ENCODE assay signal across 40 cellular contexts in genomic region chr1:236959112-236959511, GRCh38. TPM values are rescaled to one million over a fixed set of nuclear protein-coding genes. Genes with fewer than 3 reads are reported as not detected.
"Had no signal": no experiment of that assay in that cellular context is flagged by ENCODE, and none has a peak within 500 bp of the region (broad histone marks: within the 10 kb centered on the region; RNA-seq: fewer than 3 reads in every experiment).

No MANE protein-coding gene starts in this region.

- H3K36me3 ChIP-seq: MG63 had no signal

- H3K9me3 ChIP-seq: MG63 had no signal

- DNase-seq: Karpas-422, Kasumi-1, MG63, MM.1S, MV-4-11, NCI-H1048, NCI-H1092, NCI-H1092 treated with DMSO at 0.1 percent for 48 hours, NCI-H1105, NCI-H1105 treated with DMSO at 0.1 percent for 48 hours, NCI-H1417, NCI-H1417 treated with DMSO at 0.1 percent for 48 hours, NCI-H1436, NCI-H1436 treated with DMSO at 0.1 percent for 48 hours, NCI-H146, NCI-H1694, NCI-H1694 treated with DMSO at 0.1 percent for 48 hours, NCI-H187, NCI-H187 treated with DMSO at 0.1 percent for 48 hours, NCI-H1930, NCI-H2029, NCI-H2029 treated with DMSO at 0.1 percent for 48 hours, NCI-H2081, NCI-H2081 treated with DMSO at 0.1 percent for 48 hours, NCI-H2107, NCI-H2171, NCI-H2171 treated with DMSO at 0.1 percent for 48 hours, NCI-H2227 treated with DMSO at 0.1 percent for 48 hours, NCI-H226, NCI-H345, NCI-H446, NCI-H446 treated with DMSO at 0.1 percent for 48 hours, NCI-H510A, NCI-H510A treated with DMSO at 0.1 percent for 48 hours, NCI-H524, NCI-H524 treated with DMSO at 0.1 percent for 48 hours had no signal

- H3K4me3 ChIP-seq: MG63 had no signal

RNA-seq across cellular contexts. Expression of gene MT1HL1, which starts 45.1 kb away (rescaled TPM):
- total RNA-seq: LHCN-M2, M059J, MCF 10A, NCI-H460 had no signal
